2 cellular contexts compared by ENCODE assay signal in the genomic region with DNA sequence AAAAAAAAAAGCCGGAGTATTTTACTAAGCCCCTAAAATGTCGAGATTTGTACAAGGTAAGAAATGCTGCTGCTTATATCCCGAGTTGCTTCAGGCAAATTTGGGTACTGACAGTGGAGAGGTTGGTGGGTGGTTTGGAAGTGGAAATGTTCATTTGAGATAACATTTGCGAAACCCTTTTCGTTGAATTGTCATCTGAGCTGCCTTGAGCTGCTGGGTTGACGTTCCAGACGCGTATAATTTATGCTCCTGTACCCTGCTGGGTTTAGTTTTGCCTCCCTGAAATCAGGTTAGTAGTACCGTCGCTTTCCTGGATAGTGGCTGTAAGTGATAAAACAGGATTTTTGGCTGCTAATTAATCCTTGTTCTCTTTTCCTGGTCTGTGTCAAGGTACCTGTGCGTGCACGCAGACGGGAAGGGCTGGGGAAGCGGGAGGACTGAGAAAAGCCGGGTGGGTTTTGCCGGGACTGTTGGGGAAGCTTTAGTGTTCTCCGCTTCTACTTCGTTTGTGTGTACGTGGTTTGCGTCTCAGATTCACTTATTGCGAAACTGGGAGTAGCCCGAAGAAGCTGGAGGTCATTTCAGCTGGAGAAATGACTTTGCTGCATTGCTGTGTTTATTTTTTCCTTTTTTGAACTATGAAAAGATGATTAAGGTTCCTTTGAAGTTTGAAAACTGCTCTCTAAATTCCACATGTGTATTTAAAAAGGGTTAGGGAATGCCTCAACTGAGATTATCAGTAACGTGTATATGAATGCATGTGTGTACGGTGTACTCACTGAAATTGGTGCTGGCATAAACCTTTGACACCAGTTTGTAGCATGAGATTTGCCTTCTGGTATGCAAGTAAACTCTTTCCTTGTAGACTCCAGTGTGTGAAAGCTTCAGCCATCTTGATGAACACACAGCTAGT.
A peak's percentile ranks its signal among the peaks of the same experiment; 100 is the strongest.
TF ChIP-seq lines count a peak whose summit lies in the region.

No MANE protein-coding gene starts in this region.

TF ChIP-seq in A549, 52 proteins besides CTCF, POLR2A, EP300 and RAD21:
- TF ChIP-seq CEBPB (IDR thresholded peaks at IDR 0.05): peak; percentile 90 to 96
- no peak for TF ChIP-seq POLR2AphosphoS2 (conservative IDR thresholded peaks at IDR 0.05; ENCODE audit: low read length)

TF ChIP-seq in K562, 482 proteins besides CTCF, POLR2A, EP300 and RAD21 (continues in another document):
- TF ChIP-seq BRCA1 (IDR thresholded peaks at IDR 0.05) (no peak), BRCA1 (CRISPR knock-in tag; IDR thresholded peaks at IDR 0.05) (no peak), ZNF12 (CRISPR knock-in tag; IDR thresholded peaks at IDR 0.05) (no peak), SMAD1 (IDR thresholded peaks at IDR 0.05; ENCODE audit: low read depth, low read length, partially characterized antibody) (no peak), RBM17 (IDR thresholded peaks at IDR 0.05; ENCODE audit: borderline replicate concordance, low read depth, low read length) (no peak), SMAD2 (IDR thresholded peaks at IDR 0.05; ENCODE audit: low read depth, low read length) (no peak), CBFA2T3 (IDR thresholded peaks at IDR 0.05) (peak; percentile 71), ESRRB (CRISPR knock-in tag; IDR thresholded peaks at IDR 0.05; ENCODE audit: borderline replicate concordance) (no peak), ZNF274 (IDR thresholded peaks at IDR 0.05; ENCODE audit: borderline replicate concordance, low read depth, low read length) (no peak), GABPA (tag; conservative IDR thresholded peaks at IDR 0.05; ENCODE audit: low read depth) (no peak), ARID1B (IDR thresholded peaks at IDR 0.05) (peak; percentile 63; the same call in 1 of the 2 replicates), BCL6 (CRISPR knock-in tag; IDR thresholded peaks at IDR 0.05) (no peak), DPF2 (IDR thresholded peaks at IDR 0.05) (peak; percentile 57; the same call in 1 of the 2 replicates), CBX3 (IDR thresholded peaks at IDR 0.05; ENCODE audit: borderline replicate concordance in 1 of 2, low read length in 2 of 2) (no peak), ZZZ3 (IDR thresholded peaks at IDR 0.05) (no peak), OTX1 (CRISPR knock-in tag; IDR thresholded peaks at IDR 0.05) (no peak), LEF1 (IDR thresholded peaks at IDR 0.05) (0 out of 2 replicates have a peak, but pooled peaks have one; percentile 43), ELF1 (tag; IDR thresholded peaks at IDR 0.05) (0 out of 2 replicates have a peak, but pooled peaks have one; percentile 20), SRF (CRISPR knock-in tag; IDR thresholded peaks at IDR 0.05) (no peak), CHD1 (IDR thresholded peaks at IDR 0.05; ENCODE audit: low read length) (peak; percentile 75), CXXC5 (CRISPR knock-in tag; IDR thresholded peaks at IDR 0.05) (peak; percentile 79), ZNF785 (CRISPR knock-in tag; IDR thresholded peaks at IDR 0.05) (no peak), ZBTB17 (CRISPR knock-in tag; IDR thresholded peaks at IDR 0.05) (no peak), CBFA2T2 (conservative IDR thresholded peaks at IDR 0.05) (0 out of 2 replicates have a peak, but pooled peaks have one; percentile 26), GABPB2 (CRISPR knock-in tag; conservative IDR thresholded peaks at IDR 0.05) (no peak), SNRNP70 (optimal IDR thresholded peaks at IDR 0.05; ENCODE audit: low read depth, low read length) (no peak), HDAC1 (IDR thresholded peaks at IDR 0.05) (peak in 1 of 2 experiments; percentile 32; a peak in 1 of 4 replicates), ZFP30 (CRISPR knock-in tag; IDR thresholded peaks at IDR 0.05; ENCODE audit: borderline replicate concordance) (no peak), HDAC8 (tag; IDR thresholded peaks at IDR 0.05) (no peak), NR4A1 (CRISPR knock-in tag; IDR thresholded peaks at IDR 0.05) (no peak), NR4A1 (tag; IDR thresholded peaks at IDR 0.05) (no peak), STAT5A (IDR thresholded peaks at IDR 0.05; ENCODE audit: borderline replicate concordance, low read length) (peak; percentile 64), NFIX (CRISPR knock-in tag; IDR thresholded peaks at IDR 0.05; ENCODE audit: low read depth) (no peak), ZNF384 (IDR thresholded peaks at IDR 0.05; ENCODE audit: low read depth, low read length) (0 out of 2 replicates have a peak, but pooled peaks have one; percentile 14), NR2C2 (CRISPR knock-in tag; IDR thresholded peaks at IDR 0.05) (no peak), NR2C2 (tag; IDR thresholded peaks at IDR 0.05) (peak; percentile 63), SMARCA5 (IDR thresholded peaks at IDR 0.05) (no peak; the same call in 1 of the 2 replicates), ZNF77 (CRISPR knock-in tag; IDR thresholded peaks at IDR 0.05) (no peak), GTF2A2 (tag; IDR thresholded peaks at IDR 0.05) (no peak), HDAC2 (IDR thresholded peaks at IDR 0.05) (0 out of 2 replicates have a peak, but pooled peaks have one; percentile 24), ZNF175 (CRISPR knock-in tag; IDR thresholded peaks at IDR 0.05; ENCODE audit: low read depth) (no peak), CEBPG (CRISPR knock-in tag; IDR thresholded peaks at IDR 0.05) (peak; percentile 80), CEBPG (tag; conservative IDR thresholded peaks at IDR 0.05 in 1 of 2, IDR thresholded peaks at IDR 0.05 in 1 of 2) (peak; percentile 92 to 96), ZNF316 (IDR thresholded peaks at IDR 0.05) (no peak), TSC22D4 (tag; IDR thresholded peaks at IDR 0.05) (no peak), IRF2 (CRISPR knock-in tag; IDR thresholded peaks at IDR 0.05) (no peak), ZNF717 (CRISPR knock-in tag; IDR thresholded peaks at IDR 0.05) (no peak), NFE2L1 (tag; IDR thresholded peaks at IDR 0.05; ENCODE audit: borderline replicate concordance, low read depth) (no peak)
- TF ChIP-seq, protein P1, sequence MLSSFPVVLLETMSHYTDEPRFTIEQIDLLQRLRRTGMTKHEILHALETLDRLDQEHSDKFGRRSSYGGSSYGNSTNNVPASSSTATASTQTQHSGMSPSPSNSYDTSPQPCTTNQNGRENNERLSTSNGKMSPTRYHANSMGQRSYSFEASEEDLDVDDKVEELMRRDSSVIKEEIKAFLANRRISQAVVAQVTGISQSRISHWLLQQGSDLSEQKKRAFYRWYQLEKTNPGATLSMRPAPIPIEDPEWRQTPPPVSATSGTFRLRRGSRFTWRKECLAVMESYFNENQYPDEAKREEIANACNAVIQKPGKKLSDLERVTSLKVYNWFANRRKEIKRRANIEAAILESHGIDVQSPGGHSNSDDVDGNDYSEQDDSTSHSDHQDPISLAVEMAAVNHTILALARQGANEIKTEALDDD (IDR thresholded peaks at IDR 0.05): peak; percentile 34; the same call in 1 of the 2 replicates
- TF ChIP-seq, protein P2, sequence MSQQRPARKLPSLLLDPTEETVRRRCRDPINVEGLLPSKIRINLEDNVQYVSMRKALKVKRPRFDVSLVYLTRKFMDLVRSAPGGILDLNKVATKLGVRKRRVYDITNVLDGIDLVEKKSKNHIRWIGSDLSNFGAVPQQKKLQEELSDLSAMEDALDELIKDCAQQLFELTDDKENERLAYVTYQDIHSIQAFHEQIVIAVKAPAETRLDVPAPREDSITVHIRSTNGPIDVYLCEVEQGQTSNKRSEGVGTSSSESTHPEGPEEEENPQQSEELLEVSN (IDR thresholded peaks at IDR 0.05; ENCODE audit: borderline replicate concordance in 1 of 2, extremely low read depth in 1 of 2, insufficient read depth in 1 of 2, insufficient read length in 1 of 2, low read depth in 1 of 2, low read length in 1 of 2, poor library complexity in 1 of 2, severe bottlenecking in 1 of 2): no peak
- TF ChIP-seq, protein P3, sequence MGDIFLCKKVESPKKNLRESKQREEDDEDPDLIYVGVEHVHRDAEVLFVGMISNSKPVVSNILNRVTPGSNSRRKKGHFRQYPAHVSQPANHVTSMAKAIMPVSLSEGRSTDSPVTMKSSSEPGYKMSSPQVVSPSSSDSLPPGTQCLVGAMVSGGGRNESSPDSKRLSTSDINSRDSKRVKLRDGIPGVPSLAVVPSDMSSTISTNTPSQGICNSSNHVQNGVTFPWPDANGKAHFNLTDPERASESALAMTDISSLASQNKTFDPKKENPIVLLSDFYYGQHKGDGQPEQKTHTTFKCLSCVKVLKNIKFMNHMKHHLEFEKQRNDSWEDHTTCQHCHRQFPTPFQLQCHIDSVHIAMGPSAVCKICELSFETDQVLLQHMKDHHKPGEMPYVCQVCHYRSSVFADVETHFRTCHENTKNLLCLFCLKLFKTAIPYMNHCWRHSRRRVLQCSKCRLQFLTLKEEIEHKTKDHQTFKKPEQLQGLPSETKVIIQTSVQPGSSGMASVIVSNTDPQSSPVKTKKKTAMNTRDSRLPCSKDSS (IDR thresholded peaks at IDR 0.05; ENCODE audit: low read depth, partially characterized antibody): no peak
- TF ChIP-seq, protein P4, sequence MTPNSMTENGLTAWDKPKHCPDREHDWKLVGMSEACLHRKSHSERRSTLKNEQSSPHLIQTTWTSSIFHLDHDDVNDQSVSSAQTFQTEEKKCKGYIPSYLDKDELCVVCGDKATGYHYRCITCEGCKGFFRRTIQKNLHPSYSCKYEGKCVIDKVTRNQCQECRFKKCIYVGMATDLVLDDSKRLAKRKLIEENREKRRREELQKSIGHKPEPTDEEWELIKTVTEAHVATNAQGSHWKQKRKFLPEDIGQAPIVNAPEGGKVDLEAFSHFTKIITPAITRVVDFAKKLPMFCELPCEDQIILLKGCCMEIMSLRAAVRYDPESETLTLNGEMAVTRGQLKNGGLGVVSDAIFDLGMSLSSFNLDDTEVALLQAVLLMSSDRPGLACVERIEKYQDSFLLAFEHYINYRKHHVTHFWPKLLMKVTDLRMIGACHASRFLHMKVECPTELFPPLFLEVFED (CRISPR knock-in tag; conservative IDR thresholded peaks at IDR 0.05): no peak
- TF ChIP-seq, protein P5, sequence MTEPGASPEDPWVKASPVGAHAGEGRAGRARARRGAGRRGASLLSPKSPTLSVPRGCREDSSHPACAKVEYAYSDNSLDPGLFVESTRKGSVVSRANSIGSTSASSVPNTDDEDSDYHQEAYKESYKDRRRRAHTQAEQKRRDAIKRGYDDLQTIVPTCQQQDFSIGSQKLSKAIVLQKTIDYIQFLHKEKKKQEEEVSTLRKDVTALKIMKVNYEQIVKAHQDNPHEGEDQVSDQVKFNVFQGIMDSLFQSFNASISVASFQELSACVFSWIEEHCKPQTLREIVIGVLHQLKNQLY (CRISPR knock-in tag; conservative IDR thresholded peaks at IDR 0.05): no peak
- TF ChIP-seq, protein P6, sequence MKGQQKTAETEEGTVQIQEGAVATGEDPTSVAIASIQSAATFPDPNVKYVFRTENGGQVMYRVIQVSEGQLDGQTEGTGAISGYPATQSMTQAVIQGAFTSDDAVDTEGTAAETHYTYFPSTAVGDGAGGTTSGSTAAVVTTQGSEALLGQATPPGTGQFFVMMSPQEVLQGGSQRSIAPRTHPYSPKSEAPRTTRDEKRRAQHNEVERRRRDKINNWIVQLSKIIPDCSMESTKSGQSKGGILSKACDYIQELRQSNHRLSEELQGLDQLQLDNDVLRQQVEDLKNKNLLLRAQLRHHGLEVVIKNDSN (CRISPR knock-in tag; IDR thresholded peaks at IDR 0.05): no peak
- TF ChIP-seq, protein P7, sequence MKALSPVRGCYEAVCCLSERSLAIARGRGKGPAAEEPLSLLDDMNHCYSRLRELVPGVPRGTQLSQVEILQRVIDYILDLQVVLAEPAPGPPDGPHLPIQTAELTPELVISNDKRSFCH (CRISPR knock-in tag; IDR thresholded peaks at IDR 0.05): no peak
- TF ChIP-seq, protein P7 (tag; IDR thresholded peaks at IDR 0.05): no peak
- TF ChIP-seq, protein P8, sequence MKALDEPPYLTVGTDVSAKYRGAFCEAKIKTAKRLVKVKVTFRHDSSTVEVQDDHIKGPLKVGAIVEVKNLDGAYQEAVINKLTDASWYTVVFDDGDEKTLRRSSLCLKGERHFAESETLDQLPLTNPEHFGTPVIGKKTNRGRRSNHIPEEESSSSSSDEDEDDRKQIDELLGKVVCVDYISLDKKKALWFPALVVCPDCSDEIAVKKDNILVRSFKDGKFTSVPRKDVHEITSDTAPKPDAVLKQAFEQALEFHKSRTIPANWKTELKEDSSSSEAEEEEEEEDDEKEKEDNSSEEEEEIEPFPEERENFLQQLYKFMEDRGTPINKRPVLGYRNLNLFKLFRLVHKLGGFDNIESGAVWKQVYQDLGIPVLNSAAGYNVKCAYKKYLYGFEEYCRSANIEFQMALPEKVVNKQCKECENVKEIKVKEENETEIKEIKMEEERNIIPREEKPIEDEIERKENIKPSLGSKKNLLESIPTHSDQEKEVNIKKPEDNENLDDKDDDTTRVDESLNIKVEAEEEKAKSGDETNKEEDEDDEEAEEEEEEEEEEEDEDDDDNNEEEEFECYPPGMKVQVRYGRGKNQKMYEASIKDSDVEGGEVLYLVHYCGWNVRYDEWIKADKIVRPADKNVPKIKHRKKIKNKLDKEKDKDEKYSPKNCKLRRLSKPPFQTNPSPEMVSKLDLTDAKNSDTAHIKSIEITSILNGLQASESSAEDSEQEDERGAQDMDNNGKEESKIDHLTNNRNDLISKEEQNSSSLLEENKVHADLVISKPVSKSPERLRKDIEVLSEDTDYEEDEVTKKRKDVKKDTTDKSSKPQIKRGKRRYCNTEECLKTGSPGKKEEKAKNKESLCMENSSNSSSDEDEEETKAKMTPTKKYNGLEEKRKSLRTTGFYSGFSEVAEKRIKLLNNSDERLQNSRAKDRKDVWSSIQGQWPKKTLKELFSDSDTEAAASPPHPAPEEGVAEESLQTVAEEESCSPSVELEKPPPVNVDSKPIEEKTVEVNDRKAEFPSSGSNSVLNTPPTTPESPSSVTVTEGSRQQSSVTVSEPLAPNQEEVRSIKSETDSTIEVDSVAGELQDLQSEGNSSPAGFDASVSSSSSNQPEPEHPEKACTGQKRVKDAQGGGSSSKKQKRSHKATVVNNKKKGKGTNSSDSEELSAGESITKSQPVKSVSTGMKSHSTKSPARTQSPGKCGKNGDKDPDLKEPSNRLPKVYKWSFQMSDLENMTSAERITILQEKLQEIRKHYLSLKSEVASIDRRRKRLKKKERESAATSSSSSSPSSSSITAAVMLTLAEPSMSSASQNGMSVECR (CRISPR knock-in tag; IDR thresholded peaks at IDR 0.05): no peak
- TF ChIP-seq, protein P9, sequence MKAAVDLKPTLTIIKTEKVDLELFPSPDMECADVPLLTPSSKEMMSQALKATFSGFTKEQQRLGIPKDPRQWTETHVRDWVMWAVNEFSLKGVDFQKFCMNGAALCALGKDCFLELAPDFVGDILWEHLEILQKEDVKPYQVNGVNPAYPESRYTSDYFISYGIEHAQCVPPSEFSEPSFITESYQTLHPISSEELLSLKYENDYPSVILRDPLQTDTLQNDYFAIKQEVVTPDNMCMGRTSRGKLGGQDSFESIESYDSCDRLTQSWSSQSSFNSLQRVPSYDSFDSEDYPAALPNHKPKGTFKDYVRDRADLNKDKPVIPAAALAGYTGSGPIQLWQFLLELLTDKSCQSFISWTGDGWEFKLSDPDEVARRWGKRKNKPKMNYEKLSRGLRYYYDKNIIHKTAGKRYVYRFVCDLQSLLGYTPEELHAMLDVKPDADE (conservative IDR thresholded peaks at IDR 0.05; ENCODE audit: control insufficient read depth, low read depth, low read length): no peak
